In genomic region chrX:2828404-2829065, GRCh38 we compare ENCODE assay signal across 9 cellular contexts. TPM values are rescaled to one million over a fixed set of nuclear protein-coding genes. Genes with fewer than 3 reads are reported as not detected.
DNase-seq lines count a peak whose midpoint lies in the region; ATAC-seq, FAIRE-seq and TF ChIP-seq lines count a peak whose summit lies in the region.
"Had no signal": no experiment of that assay in that cellular context is flagged by ENCODE, and none has a peak within 500 bp of the region (broad histone marks: within the 10 kb centered on the region; RNA-seq: fewer than 3 reads in every experiment).

Gene GYG2, plus strand, starts transcription at chrX:2828930. Its CDS starts 1,259 bp downstream, at chrX:2830189.

- TF ChIP-seq POLR2A in erythroblast (IDR thresholded peaks at IDR 0.05; ENCODE audit: low read length): no peak

- no peak for TF ChIP-seq CTCF in HEK293 (tag by site-specific recombination; IDR thresholded peaks at IDR 0.05)

- ATAC-seq in HG03432 (IDR thresholded peaks at IDR 0.05; ENCODE audit: unreplicated experiment): no peak

- no peak for FAIRE-seq in small intestine (lab: Jason Lieb, UNC)
- FAIRE-seq: TTC549 had no signal

- H3K9me3 ChIP-seq in HEK293 (ENCODE audit: control insufficient read depth, insufficient read depth, low read depth, low read length) (no peaks in the 10 kb centered on the region), iPS-15b (ENCODE audit: control insufficient read depth, insufficient read depth, low read length) (no peaks in the 10 kb centered on the region), small intestine (ENCODE audit: control insufficient read depth, low read depth) (no peaks in the 10 kb centered on the region)

- H3K9ac ChIP-seq in iPS-15b (ENCODE audit: low read depth, low read length): no peak within 1 kb of the TSS

- peaks cover 0 to 9% of the 10 kb centered on the region in 2 experiments; a peak in 1 of 3 replicates for H3K36me3 ChIP-seq in HEK293 (ENCODE audit: control insufficient read depth in 2 of 2, insufficient read depth in 1 of 2, low read length in 2 of 2)
- no peaks in the 10 kb centered on the region for H3K36me3 ChIP-seq in iPS-15b (ENCODE audit: control insufficient read depth, insufficient read depth, low read length)
- no peaks in the 10 kb centered on the region for H3K36me3 ChIP-seq in small intestine (ENCODE audit: control insufficient read depth in 2 of 2, insufficient read depth in 2 of 2, low read length in 2 of 2)

- CTCF ChIA-PET in HEK293 (lab: Yijun Ruan, JAX): no interaction called here

- H3K4me3 ChIP-seq in HEK293 (ENCODE audit: low read depth, low read length) (peak within 1 kb of the TSS; percentile 27), iPS-15b (ENCODE audit: low read depth, low read length) (peak within 1 kb of the TSS; percentile 54), small intestine (ENCODE audit: low read depth in 1 of 2, low read length in 2 of 2) (peak within 1 kb of the TSS; percentile 23 to 52)

- POLR2A ChIA-PET in HEK293 (lab: Yijun Ruan, JAX): no interaction called here

- H3K4me1 ChIP-seq in HEK293 (ENCODE audit: control insufficient read depth, insufficient read depth, low read length) (no peaks in the 10 kb centered on the region), iPS-15b (ENCODE audit: control insufficient read depth, insufficient read depth, low read length) (no peaks in the 10 kb centered on the region), small intestine (ENCODE audit: control insufficient read depth in 2 of 2, insufficient read depth in 1 of 2, low read depth in 1 of 2, low read length in 1 of 2) (no peaks in the 10 kb centered on the region)

- H3K27ac ChIP-seq in HEK293 (ENCODE audit: extremely low read depth, low read depth, low read length) (no peak within 1 kb of the TSS), small intestine (ENCODE audit: low read depth in 1 of 2, low read length in 1 of 2) (no peak within 1 kb of the TSS)

- peak; percentile 66 for DNase-seq in amniotic epithelial cell (ENCODE audit: low read depth)
- DNase-seq in small intestine: peak; percentile 10
- no peak for DNase-seq in cerebellar nuclear complex (lab: John Stamatoyannopoulos, UW)
- no peak for DNase-seq in erythroblast (lab: John Stamatoyannopoulos, UW)
- DNase-seq in NCI-H1930 (lab: John Stamatoyannopoulos, UW): no peak

- 12 to 39% (median 27%) methylated on average over 18 to 63 of the region's 63 CpGs for WGBS in small intestine, 3 donors

- peaks cover 10% of the 10 kb centered on the region for H3K27me3 ChIP-seq in iPS-15b (ENCODE audit: control insufficient read depth, insufficient read depth, low read length)
- H3K27me3 ChIP-seq in small intestine (ENCODE audit: control insufficient read depth in 2 of 2, insufficient read depth in 2 of 2, low read length in 2 of 2): no peaks in the 10 kb centered on the region

TF ChIP-seq in HEK293, 187 proteins besides CTCF, POLR2A, EP300 and RAD21:
- TF ChIP-seq ZNF529 (tag by site-specific recombination; IDR thresholded peaks at IDR 0.05; ENCODE audit: insufficient replicate concordance) (no peak), ELK4 (IDR thresholded peaks at IDR 0.05; ENCODE audit: borderline replicate concordance, low read depth, low read length) (peak; percentile 89; the same call in 1 of the 2 replicates)

RNA-seq across cellular contexts. Expression of gene GYG2, which starts in this region (rescaled TPM):
- 1 to 10 TPM; 1.6 to 6.7 (median 1.8) TPM for polyA plus RNA-seq in small intestine

Comparison
In these comparisons a context has a peak if more than half of its experiments do, and no peak if none do; other contexts are left out.
1. DNase-seq: peak in amniotic epithelial cell (single experiment) and small intestine (single experiment); none in cerebellar nuclear complex (0 of 2), erythroblast (0 of 2) and NCI-H1930 (0 of 2).
2. Peak in every context shown above with its lines, with median percentiles within 50 percentile points of each other: H3K4me3 ChIP-seq.